ENCODE assay signal across 21 cellular contexts in the genomic region with DNA sequence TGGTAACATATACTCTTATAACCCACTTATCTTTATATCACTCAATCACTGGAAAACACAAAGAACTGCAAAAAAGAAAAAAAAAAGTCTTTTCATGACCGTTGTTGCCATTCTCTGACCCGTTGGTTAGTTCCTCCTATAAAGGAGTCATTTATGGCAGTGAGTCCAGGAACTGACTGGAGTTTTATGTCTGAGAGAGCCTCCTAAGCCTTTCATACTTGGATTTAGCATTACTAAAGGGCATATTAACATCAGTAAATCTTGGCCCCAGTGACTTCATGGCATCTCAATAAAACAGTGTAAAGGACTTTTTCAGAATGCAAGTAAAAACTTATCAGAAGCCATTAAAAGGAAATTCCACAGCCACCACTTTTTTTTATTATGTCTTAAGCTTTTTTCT.
DNase-seq lines count a peak whose midpoint lies in the region; ATAC-seq and TF ChIP-seq lines count a peak whose summit lies in the region.
"Had no signal": no experiment of that assay in that cellular context is flagged by ENCODE, and none has a peak within 500 bp of the region (broad histone marks: within the 10 kb centered on the region; RNA-seq: fewer than 3 reads in every experiment).

No MANE protein-coding gene starts in this region.

- no peaks in the 10 kb centered on the region; the same call in 2 of the 3 replicates for H3K9me3 Mint-ChIP-seq in GM23338
- H3K9me3 Mint-ChIP-seq: CD8-positive, alpha-beta T cell had no signal

- H3K4me3 Mint-ChIP-seq in GM23338, result no peak overlapping the region
- H3K4me3 Mint-ChIP-seq: B cell; CD4-positive, CD25-positive, alpha-beta regulatory T cell; CD8-positive, alpha-beta T cell had no signal

- peaks cover 41% of the 10 kb centered on the region for H3K4me1 ChIP-seq in GM23338 (ENCODE audit: insufficient read depth)
- H3K4me1 ChIP-seq: A549, BLaER1 had no signal

- peaks cover 2% of the 10 kb centered on the region for H3K27me3 Mint-ChIP-seq in GM23338 (ENCODE audit: insufficient read depth, low read depth, poor library complexity)
- H3K27me3 Mint-ChIP-seq: CD4-positive, CD25-positive, alpha-beta regulatory T cell had no signal

- H3K27me3 ChIP-seq in GM23338 (ENCODE audit: insufficient read depth), result no peaks in the 10 kb centered on the region
- H3K27me3 ChIP-seq: BLaER1 had no signal

- H3K4me1 Mint-ChIP-seq in GM23338, result peaks cover 42% of the 10 kb centered on the region
- H3K4me1 Mint-ChIP-seq: B cell; CD4-positive, CD25-positive, alpha-beta regulatory T cell had no signal

- H3K9ac ChIP-seq in SK-N-MC (ENCODE audit: insufficient read length), result no peak overlapping the region
- H3K9ac ChIP-seq: BLaER1 had no signal

- H3K36me3 Mint-ChIP-seq in GM23338 (ENCODE audit: low read depth), result no peaks in the 10 kb centered on the region; the same call in 2 of the 3 replicates
- H3K36me3 Mint-ChIP-seq: CD4-positive, CD25-positive, alpha-beta regulatory T cell; CD8-positive, alpha-beta T cell had no signal

- peak overlapping the region; percentile 69 for H3K4me2 ChIP-seq in GM23338
- H3K4me2 ChIP-seq: A549, BLaER1 had no signal

- H3F3A ChIP-seq in GM23338 (replicated peaks; ENCODE audit: low read depth), result no peaks in the 10 kb centered on the region

- H3K36me3 ChIP-seq in GM23338 (ENCODE audit: insufficient read depth) (no peaks in the 10 kb centered on the region), SK-N-MC (ENCODE audit: insufficient read depth, low read length) (no peaks in the 10 kb centered on the region)
- H3K36me3 ChIP-seq: BLaER1 had no signal

- TF ChIP-seq CTCF in GM23338 (conservative IDR thresholded peaks at IDR 0.05; ENCODE audit: low read depth in 2 of 2) (no peak), retinal pigment epithelial cell (conservative IDR thresholded peaks at IDR 0.05; ENCODE audit: low read depth, low read length) (no peak)

- DNase-seq in GM23338 (ENCODE audit: low spot score) (no peak), SK-N-MC (ENCODE audit: low read depth, low spot score) (no peak), left kidney (ENCODE audit: low read depth, low spot score) (peak; percentile 35), retinal pigment epithelial cell (ENCODE audit: low read depth) (peak; percentile 29), AG08396 (ENCODE audit: low spot score) (no peak), KG1 (lab: John Stamatoyannopoulos, UW) (no peak), AML-193 (lab: John Stamatoyannopoulos, UW) (no peak)
- no peak for DNase-seq in activated CD8-positive, alpha-beta memory T cell treated with anti-CD3 and anti-CD28 coated beads, Interleukin-2, amount 50 U/mL, for 48 hours
- DNase-seq: 8988T; ACHN; CD4-positive, CD25-positive, alpha-beta regulatory T cell; CD8-positive, alpha-beta T cell; DMS 273 treated with DMSO at 0.1 percent for 48 hours; DMS79; GF-D8; GOT3; HCEC 1CT had no signal

- no peaks in the 10 kb centered on the region for H4K20me1 ChIP-seq in GM23338 (replicated peaks; ENCODE audit: insufficient read depth)
- H4K20me1 ChIP-seq: BLaER1 had no signal

- H3K27ac Mint-ChIP-seq in GM23338, result no peak overlapping the region
- H3K27ac Mint-ChIP-seq: B cell; CD4-positive, CD25-positive, alpha-beta regulatory T cell; CD8-positive, alpha-beta T cell had no signal

- no peak for ATAC-seq in GM23338
- ATAC-seq: A549; CD8-positive, alpha-beta T cell had no signal

- no peaks in the 10 kb centered on the region for H3K79me2 ChIP-seq in GM23338 (replicated peaks; ENCODE audit: insufficient read depth)

- peak overlapping the region; percentile 61 for H2AFZ ChIP-seq in GM23338

- no peak overlapping the region for H3K4me3 ChIP-seq in GM23338
- peak overlapping the region; percentile 20 for H3K4me3 ChIP-seq in SK-N-MC
- no peak overlapping the region for H3K4me3 ChIP-seq in retinal pigment epithelial cell (ENCODE audit: low read length)
- H3K4me3 ChIP-seq: A549, BLaER1 had no signal

- H3K9me2 ChIP-seq in GM23338 (ENCODE audit: insufficient read depth), result peaks cover 7% of the 10 kb centered on the region; the same call in 1 of the 2 replicates

- no peaks in the 10 kb centered on the region for H3K9me3 ChIP-seq in SK-N-MC (ENCODE audit: low read depth, low read length)
- H3K9me3 ChIP-seq: A549, BLaER1 had no signal

- H3K27ac ChIP-seq in GM23338 (ENCODE audit: low read depth) (no peak overlapping the region), SK-N-MC (peak overlapping the region; percentile 1; the same call in 1 of the 2 replicates)
- H3K27ac ChIP-seq: A549, BLaER1, C4-2B had no signal

TF ChIP-seq in GM23338, 12 proteins besides CTCF, POLR2A, EP300 and RAD21 (continues in another document):
- TF ChIP-seq POLR2AphosphoS5 (IDR thresholded peaks at IDR 0.05; ENCODE audit: low read depth), result no peak
- no peak for TF ChIP-seq EZH2phosphoT487 (IDR thresholded peaks at IDR 0.05; ENCODE audit: unreplicated experiment)
- TF ChIP-seq, protein P1, sequence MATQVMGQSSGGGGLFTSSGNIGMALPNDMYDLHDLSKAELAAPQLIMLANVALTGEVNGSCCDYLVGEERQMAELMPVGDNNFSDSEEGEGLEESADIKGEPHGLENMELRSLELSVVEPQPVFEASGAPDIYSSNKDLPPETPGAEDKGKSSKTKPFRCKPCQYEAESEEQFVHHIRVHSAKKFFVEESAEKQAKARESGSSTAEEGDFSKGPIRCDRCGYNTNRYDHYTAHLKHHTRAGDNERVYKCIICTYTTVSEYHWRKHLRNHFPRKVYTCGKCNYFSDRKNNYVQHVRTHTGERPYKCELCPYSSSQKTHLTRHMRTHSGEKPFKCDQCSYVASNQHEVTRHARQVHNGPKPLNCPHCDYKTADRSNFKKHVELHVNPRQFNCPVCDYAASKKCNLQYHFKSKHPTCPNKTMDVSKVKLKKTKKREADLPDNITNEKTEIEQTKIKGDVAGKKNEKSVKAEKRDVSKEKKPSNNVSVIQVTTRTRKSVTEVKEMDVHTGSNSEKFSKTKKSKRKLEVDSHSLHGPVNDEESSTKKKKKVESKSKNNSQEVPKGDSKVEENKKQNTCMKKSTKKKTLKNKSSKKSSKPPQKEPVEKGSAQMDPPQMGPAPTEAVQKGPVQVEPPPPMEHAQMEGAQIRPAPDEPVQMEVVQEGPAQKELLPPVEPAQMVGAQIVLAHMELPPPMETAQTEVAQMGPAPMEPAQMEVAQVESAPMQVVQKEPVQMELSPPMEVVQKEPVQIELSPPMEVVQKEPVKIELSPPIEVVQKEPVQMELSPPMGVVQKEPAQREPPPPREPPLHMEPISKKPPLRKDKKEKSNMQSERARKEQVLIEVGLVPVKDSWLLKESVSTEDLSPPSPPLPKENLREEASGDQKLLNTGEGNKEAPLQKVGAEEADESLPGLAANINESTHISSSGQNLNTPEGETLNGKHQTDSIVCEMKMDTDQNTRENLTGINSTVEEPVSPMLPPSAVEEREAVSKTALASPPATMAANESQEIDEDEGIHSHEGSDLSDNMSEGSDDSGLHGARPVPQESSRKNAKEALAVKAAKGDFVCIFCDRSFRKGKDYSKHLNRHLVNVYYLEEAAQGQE (IDR thresholded peaks at IDR 0.05; ENCODE audit: unreplicated experiment), result no peak
- TF ChIP-seq EZH2 (IDR thresholded peaks at IDR 0.05; ENCODE audit: low read depth, unreplicated experiment), result no peak
- TF ChIP-seq ZNF114 (CRISPR knock-in tag; IDR thresholded peaks at IDR 0.05), result no peak
- no peak for TF ChIP-seq ZNF331 (CRISPR knock-in tag; IDR thresholded peaks at IDR 0.05; ENCODE audit: low read depth)
- TF ChIP-seq, protein P2, sequence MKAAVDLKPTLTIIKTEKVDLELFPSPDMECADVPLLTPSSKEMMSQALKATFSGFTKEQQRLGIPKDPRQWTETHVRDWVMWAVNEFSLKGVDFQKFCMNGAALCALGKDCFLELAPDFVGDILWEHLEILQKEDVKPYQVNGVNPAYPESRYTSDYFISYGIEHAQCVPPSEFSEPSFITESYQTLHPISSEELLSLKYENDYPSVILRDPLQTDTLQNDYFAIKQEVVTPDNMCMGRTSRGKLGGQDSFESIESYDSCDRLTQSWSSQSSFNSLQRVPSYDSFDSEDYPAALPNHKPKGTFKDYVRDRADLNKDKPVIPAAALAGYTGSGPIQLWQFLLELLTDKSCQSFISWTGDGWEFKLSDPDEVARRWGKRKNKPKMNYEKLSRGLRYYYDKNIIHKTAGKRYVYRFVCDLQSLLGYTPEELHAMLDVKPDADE (IDR thresholded peaks at IDR 0.05), result no peak
- TF ChIP-seq JUNB (IDR thresholded peaks at IDR 0.05; ENCODE audit: unreplicated experiment), result no peak
- TF ChIP-seq CREB1 (CRISPR knock-in tag; IDR thresholded peaks at IDR 0.05; ENCODE audit: low read depth), result no peak

Comparison
In these comparisons a context has a peak if more than half of its experiments do, and no peak if none do; other contexts are left out.
1. DNase-seq: peak in left kidney (single experiment) and retinal pigment epithelial cell (single experiment); none in GM23338 (single experiment), SK-N-MC (single experiment), AG08396 (single experiment), KG1 (single experiment), AML-193 (0 of 2) and activated CD8-positive, alpha-beta memory T cell treated with anti-CD3 and anti-CD28 coated beads, Interleukin-2, amount 50 U/mL, for 48 hours (single experiment).